ENCODE assay signal across 23 cellular contexts in the genomic region with DNA sequence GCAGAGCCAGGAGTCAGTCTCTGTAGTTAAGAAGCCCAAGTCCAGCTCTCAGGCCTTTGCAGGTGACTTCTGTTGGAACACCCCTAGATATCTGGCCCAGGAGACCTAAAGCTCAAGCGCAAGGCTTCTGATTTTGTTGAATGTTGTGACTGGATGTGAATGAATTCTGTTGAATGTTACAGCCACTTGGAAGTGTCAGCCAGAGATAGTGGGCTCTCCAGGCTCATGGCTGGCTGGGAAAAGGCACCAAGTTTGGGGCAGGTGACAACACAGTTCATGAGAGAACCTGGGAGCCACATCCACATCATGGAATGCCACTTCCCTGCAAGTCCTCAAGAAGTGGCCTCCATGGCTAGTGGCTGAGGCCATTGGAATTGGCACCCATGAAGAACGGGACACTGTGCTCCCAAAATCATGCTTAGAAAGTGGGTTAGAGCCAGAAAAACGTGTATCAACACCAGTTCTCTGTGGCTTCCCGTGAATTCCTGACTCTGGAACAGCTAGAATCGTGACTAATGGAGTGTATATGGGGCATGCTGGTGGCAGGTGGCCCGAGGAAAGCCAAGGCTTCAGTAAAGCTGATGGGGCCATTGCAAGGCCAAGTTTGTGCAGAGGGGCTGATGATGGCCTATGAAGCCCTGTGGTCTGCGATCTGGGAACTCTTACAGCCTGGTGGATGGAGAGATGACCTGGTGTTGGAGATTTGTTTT. TPM values are rescaled to one million over a fixed set of nuclear protein-coding genes. Genes with fewer than 3 reads are reported as not detected.
DNase-seq lines count a peak whose midpoint lies in the region; ATAC-seq, FAIRE-seq and TF ChIP-seq lines count a peak whose summit lies in the region.
"Had no signal": no experiment of that assay in that cellular context is flagged by ENCODE, and none has a peak within 500 bp of the region (broad histone marks: within the 10 kb centered on the region; RNA-seq: fewer than 3 reads in every experiment).

No MANE protein-coding gene starts in this region.

- H3K27me3 ChIP-seq in duodenal mucosa (ENCODE audit: control insufficient read depth in 1 of 2, insufficient read depth in 2 of 2, low read length in 2 of 2): no peaks in the 10 kb centered on the region
- no peaks in the 10 kb centered on the region for H3K27me3 ChIP-seq in transverse colon
- H3K27me3 ChIP-seq: BLaER1 treated with 17β-estradiol and CSF1 and Interleukin-3, amounts not matched to agents 10 nM and 100 nM had no signal

- no peak for TF ChIP-seq EP300 in transverse colon (IDR thresholded peaks at IDR 0.05; ENCODE audit: low read depth)

- H3K4me3 ChIP-seq in duodenal mucosa (ENCODE audit: low read depth in 1 of 2, low read length in 2 of 2) (peak overlapping the region in 1 of 2 donors; percentile 4), kidney (ENCODE audit: low read length in 2 of 2) (no peak overlapping the region), transverse colon (no peak overlapping the region)
- H3K4me3 ChIP-seq: BLaER1 treated with 17β-estradiol and CSF1 and Interleukin-3, amounts not matched to agents 10 nM and 100 nM had no signal

- H3K4me1 ChIP-seq in duodenal mucosa (ENCODE audit: control insufficient read depth in 1 of 2, insufficient read depth in 2 of 2, low read length in 2 of 2): peaks cover 28 to 39% of the 10 kb centered on the region in 2 donors
- no peaks in the 10 kb centered on the region for H3K4me1 ChIP-seq in kidney (ENCODE audit: control insufficient read depth in 1 of 2, insufficient read depth in 1 of 2, low read depth in 1 of 2, low read length in 2 of 2)
- H3K4me1 ChIP-seq in transverse colon: peaks cover 0 to 26% (median 12%) of the 10 kb centered on the region in 4 donors

- H3K9me3 ChIP-seq in duodenal mucosa (ENCODE audit: control insufficient read depth in 1 of 2, low read length in 2 of 2) (no peaks in the 10 kb centered on the region), kidney (ENCODE audit: control insufficient read depth in 1 of 2, low read length in 2 of 2) (no peaks in the 10 kb centered on the region), transverse colon (no peaks in the 10 kb centered on the region)

- intact Hi-C loops in kidney (cut with DNase I): no loop called here
- intact Hi-C loops in transverse colon (cut with DNase I; ENCODE audit: low total_unique reads): no loop called here

- DNase-seq in activated naive CD8-positive, alpha-beta T cell treated with anti-CD3 and anti-CD28 coated beads, Interleukin-2, amount 50 U/mL, for 24 hours: no peak
- DNase-seq in kidney: peak; percentile 8
- no peak for DNase-seq in transverse colon
- DNase-seq in progenitor cell of endocrine pancreas (ENCODE audit: low spot score, unreplicated experiment): no peak
- DNase-seq: ACHN; activated effector memory CD4-positive, alpha-beta T cell treated with Interleukin-2 at 50 U/mL for 16 hours; aorta; foreskin melanocyte; H7; hippocampal formation; NCI-H1417 treated with DMSO at 0.1 percent for 48 hours; NK-92 treated with Interleukin-12 subunit alpha and Interleukin-12 subunit beta, amount 100 ng/mL, for 24 hours; retina had no signal

- H3K36me3 Mint-ChIP-seq in activated naive CD8-positive, alpha-beta T cell: no peaks in the 10 kb centered on the region
- H3K36me3 Mint-ChIP-seq in activated naive CD8-positive, alpha-beta T cell treated with anti-CD3 and anti-CD28 coated beads, Interleukin-2, amount 50 U/mL, for 24 hours (ENCODE audit: low read depth): no peaks in the 10 kb centered on the region
- no peaks in the 10 kb centered on the region for H3K36me3 Mint-ChIP-seq in progenitor cell of endocrine pancreas (ENCODE audit: insufficient read depth)

- in situ Hi-C loops in transverse colon (cut with MboI; ENCODE audit: low pct_ligation_motif_present in 1 of 4, low pct_unique_long_range_greater_than_20kb in 1 of 4, low sequenced_read_pairs in 3 of 4): no loop called here

- no peaks in the 10 kb centered on the region for H3K36me3 ChIP-seq in duodenal mucosa (ENCODE audit: control insufficient read depth in 1 of 2, insufficient read depth in 2 of 2, low read length in 2 of 2)
- H3K36me3 ChIP-seq in kidney (ENCODE audit: control insufficient read depth in 1 of 2, insufficient read depth in 2 of 2, low read length in 2 of 2): no peaks in the 10 kb centered on the region
- no peaks in the 10 kb centered on the region for H3K36me3 ChIP-seq in transverse colon
- H3K36me3 ChIP-seq: BLaER1 treated with 17β-estradiol and CSF1 and Interleukin-3, amounts not matched to agents 10 nM and 100 nM had no signal

- no peak overlapping the region for H3K9ac ChIP-seq in duodenal mucosa (ENCODE audit: low read depth in 1 of 2, low read length in 2 of 2)
- no peak overlapping the region for H3K9ac ChIP-seq in kidney (ENCODE audit: low read length in 2 of 2)
- H3K9ac ChIP-seq: BLaER1 treated with 17β-estradiol and CSF1 and Interleukin-3, amounts not matched to agents 10 nM and 100 nM had no signal

- TF ChIP-seq CTCF in kidney (IDR thresholded peaks at IDR 0.05; ENCODE audit: borderline replicate concordance, extremely low read depth, insufficient read depth) (no peak), transverse colon (IDR thresholded peaks at IDR 0.05) (no peak), progenitor cell of endocrine pancreas (IDR thresholded peaks at IDR 0.05; ENCODE audit: unreplicated experiment) (no peak)

- H3K27ac Mint-ChIP-seq in activated naive CD8-positive, alpha-beta T cell: peak overlapping the region; percentile 85
- H3K27ac Mint-ChIP-seq in activated naive CD8-positive, alpha-beta T cell treated with anti-CD3 and anti-CD28 coated beads, Interleukin-2, amount 50 U/mL, for 24 hours: no peak overlapping the region
- no peak overlapping the region for H3K27ac Mint-ChIP-seq in progenitor cell of endocrine pancreas

- FAIRE-seq in kidney (lab: Jason Lieb, UNC): no peak
- FAIRE-seq: islet of Langerhans had no signal

- H3K4me3 Mint-ChIP-seq in activated naive CD8-positive, alpha-beta T cell: peak overlapping the region; percentile 76
- no peak overlapping the region for H3K4me3 Mint-ChIP-seq in activated naive CD8-positive, alpha-beta T cell treated with anti-CD3 and anti-CD28 coated beads, Interleukin-2, amount 50 U/mL, for 24 hours
- H3K4me3 Mint-ChIP-seq in progenitor cell of endocrine pancreas (ENCODE audit: low read depth): no peak overlapping the region

- no peak for TF ChIP-seq POLR2A in transverse colon (IDR thresholded peaks at IDR 0.05)

- H3K27ac ChIP-seq in duodenal mucosa (ENCODE audit: low read depth, low read length): peak overlapping the region; percentile 51
- no peak overlapping the region for H3K27ac ChIP-seq in kidney (ENCODE audit: low read depth in 2 of 2, low read length in 2 of 2)
- peak overlapping the region; percentile 35 to 68 (median 63) for H3K27ac ChIP-seq in transverse colon
- H3K27ac ChIP-seq: BLaER1 treated with 17β-estradiol and CSF1 and Interleukin-3, amounts not matched to agents 10 nM and 100 nM had no signal

- no peak for ATAC-seq in activated naive CD8-positive, alpha-beta T cell treated with anti-CD3 and anti-CD28 coated beads, Interleukin-2, amount 50 U/mL, for 24 hours
- ATAC-seq in GM21447 (IDR thresholded peaks at IDR 0.05; ENCODE audit: unreplicated experiment): no peak
- no peak for ATAC-seq in HG03565 (IDR thresholded peaks at IDR 0.05; ENCODE audit: unreplicated experiment)

- no peaks in the 10 kb centered on the region for H3K9me3 Mint-ChIP-seq in activated naive CD8-positive, alpha-beta T cell (ENCODE audit: low read depth)
- no peaks in the 10 kb centered on the region for H3K9me3 Mint-ChIP-seq in activated naive CD8-positive, alpha-beta T cell treated with anti-CD3 and anti-CD28 coated beads, Interleukin-2, amount 50 U/mL, for 24 hours
- no peaks in the 10 kb centered on the region for H3K9me3 Mint-ChIP-seq in progenitor cell of endocrine pancreas (ENCODE audit: low read depth)

- peaks cover 69% of the 10 kb centered on the region for H3K4me1 Mint-ChIP-seq in activated naive CD8-positive, alpha-beta T cell (ENCODE audit: low read depth)
- peaks cover 32% of the 10 kb centered on the region for H3K4me1 Mint-ChIP-seq in activated naive CD8-positive, alpha-beta T cell treated with anti-CD3 and anti-CD28 coated beads, Interleukin-2, amount 50 U/mL, for 24 hours
- H3K4me1 Mint-ChIP-seq in progenitor cell of endocrine pancreas (ENCODE audit: low read depth): peaks cover 17% of the 10 kb centered on the region

- WGBS in transverse colon (ENCODE audit: low coverage in 1 of 2), 2 donors: 84 to 91% methylated on average over 5 to 7 of the region's 7 CpGs

- no peaks in the 10 kb centered on the region for H3K27me3 Mint-ChIP-seq in activated naive CD8-positive, alpha-beta T cell
- H3K27me3 Mint-ChIP-seq in activated naive CD8-positive, alpha-beta T cell treated with anti-CD3 and anti-CD28 coated beads, Interleukin-2, amount 50 U/mL, for 24 hours: no peaks in the 10 kb centered on the region
- H3K27me3 Mint-ChIP-seq in progenitor cell of endocrine pancreas: peaks cover 4% of the 10 kb centered on the region

RNA-seq across cellular contexts. Expression of a gene that starts 30.2 kb away (rescaled TPM):
- 3.1 TPM for total RNA-seq in kidney
- polyA plus RNA-seq in kidney (ENCODE audit: insufficient read depth, low read depth, low replicate concordance): 0.17 TPM
- under 1 TPM in 2 of 4 donors, not detected in 2; 0.14 to 0.64 TPM for total RNA-seq in transverse colon
- total RNA-seq in progenitor cell of endocrine pancreas: 0.24 and 0.69 TPM in 2 replicates
- total RNA-seq: aorta, lung microvascular endothelial cell, myocyte, NCI-H460, osteoblast had no signal
- polyA plus RNA-seq: aorta had no signal

Comparison
In these comparisons a context has a peak if more than half of its experiments do, and no peak if none do; other contexts are left out.
1. H3K27ac ChIP-seq: peak in duodenal mucosa (single experiment) and transverse colon (4 of 4); none in kidney (0 of 2).